11 cellular contexts compared by ENCODE assay signal in genomic region chr2:23617167-23617787, GRCh38.
DNase-seq lines count a peak whose midpoint lies in the region; ATAC-seq and TF ChIP-seq lines count a peak whose summit lies in the region.
"Had no signal": no experiment of that assay in that cellular context is flagged by ENCODE, and none has a peak within 500 bp of the region (broad histone marks: within the 10 kb centered on the region; RNA-seq: fewer than 3 reads in every experiment).

No MANE protein-coding gene starts in this region.

- H3K4me1 ChIP-seq in rectal smooth muscle tissue (ENCODE audit: control insufficient read depth, insufficient read depth, low read length): peaks cover 62% of the 10 kb centered on the region
- H3K4me1 ChIP-seq in foreskin keratinocyte: no peaks in the 10 kb centered on the region

- no peak overlapping the region for H3K27ac Mint-ChIP-seq in stimulated activated effector memory CD8-positive, alpha-beta T cell treated with anti-CD3 and anti-CD28 coated beads, Interleukin-12 subunit alpha, Interleukin-12 subunit beta, amount 100 ng/mL, for 72 hours

- no peak overlapping the region for H3K9ac ChIP-seq in rectal smooth muscle tissue (ENCODE audit: low read length)

- H3K36me3 ChIP-seq in rectal smooth muscle tissue (ENCODE audit: control insufficient read depth, insufficient read depth, low read length): no peaks in the 10 kb centered on the region
- no peaks in the 10 kb centered on the region; the same call in 1 of the 2 replicates for H3K36me3 ChIP-seq in WERI-Rb-1

- H3K36me3 Mint-ChIP-seq in stimulated activated effector memory CD8-positive, alpha-beta T cell treated with anti-CD3 and anti-CD28 coated beads, Interleukin-12 subunit alpha, Interleukin-12 subunit beta, amount 100 ng/mL, for 72 hours: no peaks in the 10 kb centered on the region

- H3K4me1 Mint-ChIP-seq in stimulated activated effector memory CD8-positive, alpha-beta T cell treated with anti-CD3 and anti-CD28 coated beads, Interleukin-12 subunit alpha, Interleukin-12 subunit beta, amount 100 ng/mL, for 72 hours: peaks cover 11% of the 10 kb centered on the region

- peak; percentile 31 for DNase-seq in EL
- DNase-seq in astrocyte of the hippocampus (ENCODE audit: low read depth, low spot score): peak; percentile 57
- DNase-seq in hepatic stellate cell (ENCODE audit: low spot score): peak; percentile 83
- DNase-seq in stimulated activated effector memory CD8-positive, alpha-beta T cell treated with anti-CD3 and anti-CD28 coated beads, Interleukin-12 subunit alpha, Interleukin-12 subunit beta, amount 100 ng/mL, for 72 hours (ENCODE audit: low spot score in 2 of 2): no peak
- no peak for DNase-seq in WERI-Rb-1
- no peak for DNase-seq in foreskin keratinocyte
- no peak for DNase-seq in stimulated activated CD4-positive, alpha-beta T cell treated with anti-CD3 and anti-CD28 coated beads, Interleukin-4, amount 100 ng/mL, for 24 hours
- DNase-seq: activated CD4-positive, CD25-positive, alpha-beta regulatory T cell treated with anti-CD3 and anti-CD28 coated beads, Interleukin-2, amount 50 U/mL, for 72 hours; DND-41 had no signal

- no peaks in the 10 kb centered on the region for H3K9me3 Mint-ChIP-seq in stimulated activated effector memory CD8-positive, alpha-beta T cell treated with anti-CD3 and anti-CD28 coated beads, Interleukin-12 subunit alpha, Interleukin-12 subunit beta, amount 100 ng/mL, for 72 hours

- TF ChIP-seq CTCF in WERI-Rb-1 (IDR thresholded peaks at IDR 0.05; ENCODE audit: low read depth, low read length) (no peak), foreskin keratinocyte (conservative IDR thresholded peaks at IDR 0.05) (no peak)

- no peaks in the 10 kb centered on the region for H3K27me3 ChIP-seq in rectal smooth muscle tissue (ENCODE audit: control insufficient read depth, insufficient read depth, low read length)
- H3K27me3 ChIP-seq in WERI-Rb-1 (ENCODE audit: insufficient read depth, low read depth, severe bottlenecking): no peaks in the 10 kb centered on the region
- H3K27me3 ChIP-seq in foreskin keratinocyte: no peaks in the 10 kb centered on the region

- no peaks in the 10 kb centered on the region for H3K9me3 ChIP-seq in WERI-Rb-1 (ENCODE audit: severe bottlenecking)

- H3K27ac ChIP-seq in rectal smooth muscle tissue (ENCODE audit: low read depth, low read length) (peak overlapping the region; percentile 96), WERI-Rb-1 (no peak overlapping the region), foreskin keratinocyte (no peak overlapping the region)

- ATAC-seq in stimulated activated effector memory CD8-positive, alpha-beta T cell treated with anti-CD3 and anti-CD28 coated beads, Interleukin-12 subunit alpha, Interleukin-12 subunit beta, amount 100 ng/mL, for 72 hours: no peak
- no peak for ATAC-seq in foreskin keratinocyte
- ATAC-seq: HCT116 had no signal

- H3K4me3 ChIP-seq in rectal smooth muscle tissue (ENCODE audit: low read length): peak overlapping the region; percentile 25
- H3K4me3 ChIP-seq in WERI-Rb-1 (ENCODE audit: low read depth, low read length): no peak overlapping the region

- H3K4me3 Mint-ChIP-seq in stimulated activated effector memory CD8-positive, alpha-beta T cell treated with anti-CD3 and anti-CD28 coated beads, Interleukin-12 subunit alpha, Interleukin-12 subunit beta, amount 100 ng/mL, for 72 hours: no peak overlapping the region

Comparison
In these comparisons a context has a peak if more than half of its experiments do, and no peak if none do; other contexts are left out.
1. DNase-seq: peak in EL (single experiment), astrocyte of the hippocampus (single experiment) and hepatic stellate cell (single experiment); none in stimulated activated effector memory CD8-positive, alpha-beta T cell treated with anti-CD3 and anti-CD28 coated beads, Interleukin-12 subunit alpha, Interleukin-12 subunit beta, amount 100 ng/mL, for 72 hours (0 of 2), WERI-Rb-1 (single experiment), foreskin keratinocyte (0 of 2) and stimulated activated CD4-positive, alpha-beta T cell treated with anti-CD3 and anti-CD28 coated beads, Interleukin-4, amount 100 ng/mL, for 24 hours (single experiment).